1 cellular context compared by ENCODE assay signal in genomic region chr7:31488562-31489203, GRCh38.
TF ChIP-seq lines count a peak whose summit lies in the region.

No MANE protein-coding gene starts in this region.

TF ChIP-seq in GM23338, 12 proteins besides CTCF, POLR2A, EP300 and RAD21 (continued from another document):
- TF ChIP-seq, protein P1, sequence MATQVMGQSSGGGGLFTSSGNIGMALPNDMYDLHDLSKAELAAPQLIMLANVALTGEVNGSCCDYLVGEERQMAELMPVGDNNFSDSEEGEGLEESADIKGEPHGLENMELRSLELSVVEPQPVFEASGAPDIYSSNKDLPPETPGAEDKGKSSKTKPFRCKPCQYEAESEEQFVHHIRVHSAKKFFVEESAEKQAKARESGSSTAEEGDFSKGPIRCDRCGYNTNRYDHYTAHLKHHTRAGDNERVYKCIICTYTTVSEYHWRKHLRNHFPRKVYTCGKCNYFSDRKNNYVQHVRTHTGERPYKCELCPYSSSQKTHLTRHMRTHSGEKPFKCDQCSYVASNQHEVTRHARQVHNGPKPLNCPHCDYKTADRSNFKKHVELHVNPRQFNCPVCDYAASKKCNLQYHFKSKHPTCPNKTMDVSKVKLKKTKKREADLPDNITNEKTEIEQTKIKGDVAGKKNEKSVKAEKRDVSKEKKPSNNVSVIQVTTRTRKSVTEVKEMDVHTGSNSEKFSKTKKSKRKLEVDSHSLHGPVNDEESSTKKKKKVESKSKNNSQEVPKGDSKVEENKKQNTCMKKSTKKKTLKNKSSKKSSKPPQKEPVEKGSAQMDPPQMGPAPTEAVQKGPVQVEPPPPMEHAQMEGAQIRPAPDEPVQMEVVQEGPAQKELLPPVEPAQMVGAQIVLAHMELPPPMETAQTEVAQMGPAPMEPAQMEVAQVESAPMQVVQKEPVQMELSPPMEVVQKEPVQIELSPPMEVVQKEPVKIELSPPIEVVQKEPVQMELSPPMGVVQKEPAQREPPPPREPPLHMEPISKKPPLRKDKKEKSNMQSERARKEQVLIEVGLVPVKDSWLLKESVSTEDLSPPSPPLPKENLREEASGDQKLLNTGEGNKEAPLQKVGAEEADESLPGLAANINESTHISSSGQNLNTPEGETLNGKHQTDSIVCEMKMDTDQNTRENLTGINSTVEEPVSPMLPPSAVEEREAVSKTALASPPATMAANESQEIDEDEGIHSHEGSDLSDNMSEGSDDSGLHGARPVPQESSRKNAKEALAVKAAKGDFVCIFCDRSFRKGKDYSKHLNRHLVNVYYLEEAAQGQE (IDR thresholded peaks at IDR 0.05; ENCODE audit: unreplicated experiment): no peak
